ENCODE assay signal across 1 cellular context in genomic region chr21:41954654-41955499, GRCh38.
TF ChIP-seq lines count a peak whose summit lies in the region.

No MANE protein-coding gene starts in this region.

TF ChIP-seq in K562, 482 proteins besides CTCF, POLR2A, EP300 and RAD21 (continues in another document):
- TF ChIP-seq EGR1 (conservative IDR thresholded peaks at IDR 0.05) (no peak), KDM5B (IDR thresholded peaks at IDR 0.05; ENCODE audit: insufficient replicate concordance, low read depth, low read length) (peak; percentile 49), ZNF584 (CRISPR knock-in tag; IDR thresholded peaks at IDR 0.05; ENCODE audit: low read depth) (no peak), CLOCK (CRISPR knock-in tag; IDR thresholded peaks at IDR 0.05; ENCODE audit: borderline replicate concordance) (no peak), ZFP36 (IDR thresholded peaks at IDR 0.05; ENCODE audit: low read depth, low read length, partially characterized antibody) (no peak), SRSF3 (IDR thresholded peaks at IDR 0.05; ENCODE audit: insufficient read depth, low read length) (no peak), HINFP (tag; conservative IDR thresholded peaks at IDR 0.05; ENCODE audit: low read depth) (no peak), HDGF (IDR thresholded peaks at IDR 0.05) (peak; percentile 87; the same call in 1 of the 2 replicates), PKNOX1 (IDR thresholded peaks at IDR 0.05) (no peak), CBFA2T3 (IDR thresholded peaks at IDR 0.05) (no peak), ZNF655 (CRISPR knock-in tag; IDR thresholded peaks at IDR 0.05) (no peak), MAZ (CRISPR knock-in tag; conservative IDR thresholded peaks at IDR 0.05 in 1 of 2, IDR thresholded peaks at IDR 0.05 in 1 of 2) (no peak), SPI1 (IDR thresholded peaks at IDR 0.05; ENCODE audit: borderline replicate concordance, low read depth, low read length) (no peak), ARHGAP35 (IDR thresholded peaks at IDR 0.05; ENCODE audit: partially characterized antibody) (peak; percentile 76), FOSL1 (tag; conservative IDR thresholded peaks at IDR 0.05) (no peak), HIVEP1 (CRISPR knock-in tag; IDR thresholded peaks at IDR 0.05) (0 out of 2 replicates have a peak, but pooled peaks have one; percentile 19), E2F6 (IDR thresholded peaks at IDR 0.05; ENCODE audit: borderline replicate concordance in 1 of 2, extremely low read depth in 1 of 2, insufficient read depth in 1 of 2, insufficient read length in 1 of 2, low read depth in 1 of 2, low read length in 1 of 2, poor library complexity in 1 of 2, severe bottlenecking in 1 of 2) (no peak), THRAP3 (IDR thresholded peaks at IDR 0.05; ENCODE audit: borderline replicate concordance) (peak; percentile 26; the same call in 1 of the 2 replicates), JUN (IDR thresholded peaks at IDR 0.05; ENCODE audit: borderline replicate concordance, low read depth, low read length) (no peak), JUN (CRISPR knock-in tag; IDR thresholded peaks at IDR 0.05; ENCODE audit: borderline replicate concordance) (no peak), ZNF280B (CRISPR knock-in tag; IDR thresholded peaks at IDR 0.05) (no peak), TCF7L2 (IDR thresholded peaks at IDR 0.05; ENCODE audit: low read depth, low read length) (no peak), XRCC5 (IDR thresholded peaks at IDR 0.05; ENCODE audit: low read depth, low read length) (no peak), ZBTB26 (CRISPR knock-in tag; IDR thresholded peaks at IDR 0.05) (peak; percentile 70), STAT5B (CRISPR knock-in tag; IDR thresholded peaks at IDR 0.05) (no peak), ZNF740 (CRISPR knock-in tag; IDR thresholded peaks at IDR 0.05) (peak; percentile 82), ZNF740 (tag; IDR thresholded peaks at IDR 0.05) (no peak), NR2F6 (CRISPR knock-in tag; IDR thresholded peaks at IDR 0.05) (no peak), SFPQ (IDR thresholded peaks at IDR 0.05; ENCODE audit: low read depth, low read length) (no peak), KHSRP (IDR thresholded peaks at IDR 0.05) (no peak), GTF2F1 (IDR thresholded peaks at IDR 0.05; ENCODE audit: low read depth, low read length) (no peak), MCM2 (IDR thresholded peaks at IDR 0.05; ENCODE audit: low read depth) (no peak), DDX20 (tag; IDR thresholded peaks at IDR 0.05; ENCODE audit: low read depth) (no peak), HES1 (IDR thresholded peaks at IDR 0.05; ENCODE audit: low read depth) (no peak), HCFC1 (IDR thresholded peaks at IDR 0.05; ENCODE audit: low read depth, low read length) (no peak), NFE2 (IDR thresholded peaks at IDR 0.05; ENCODE audit: low read depth) (no peak), NR2C1 (IDR thresholded peaks at IDR 0.05) (no peak), NR2C1 (tag; IDR thresholded peaks at IDR 0.05) (no peak), RBM14 (IDR thresholded peaks at IDR 0.05; ENCODE audit: borderline replicate concordance, insufficient read depth, low read depth, low read length) (no peak), ZNF165 (CRISPR knock-in tag; IDR thresholded peaks at IDR 0.05; ENCODE audit: borderline replicate concordance) (no peak), TSC22D4 (tag; IDR thresholded peaks at IDR 0.05) (0 out of 2 replicates have a peak, but pooled peaks have one; percentile 64), SMARCB1 (IDR thresholded peaks at IDR 0.05; ENCODE audit: insufficient read length, low read depth) (no peak), HMGN3 (IDR thresholded peaks at IDR 0.05; ENCODE audit: borderline replicate concordance, extremely low read depth, insufficient read length, low read depth, low read length) (no peak), HNRNPUL1 (IDR thresholded peaks at IDR 0.05; ENCODE audit: low read length) (no peak), STAT6 (CRISPR knock-in tag; IDR thresholded peaks at IDR 0.05) (no peak), SMAD3 (CRISPR knock-in tag; conservative IDR thresholded peaks at IDR 0.05) (no peak), U2AF1 (optimal IDR thresholded peaks at IDR 0.05; ENCODE audit: low read depth, low read length) (no peak), BACH1 (tag; IDR thresholded peaks at IDR 0.05) (no peak), PHF8 (IDR thresholded peaks at IDR 0.05; ENCODE audit: borderline replicate concordance, low read length) (no peak), RBM17 (IDR thresholded peaks at IDR 0.05; ENCODE audit: borderline replicate concordance, low read depth, low read length) (no peak), ZNF263 (CRISPR knock-in tag; IDR thresholded peaks at IDR 0.05; ENCODE audit: borderline replicate concordance) (0 out of 2 replicates have a peak, but pooled peaks have one; percentile 3), ZNF253 (CRISPR knock-in tag; conservative IDR thresholded peaks at IDR 0.05) (no peak), ZBED1 (IDR thresholded peaks at IDR 0.05) (no peak), MCM7 (IDR thresholded peaks at IDR 0.05) (no peak), ZNF143 (CRISPR knock-in tag; IDR thresholded peaks at IDR 0.05) (no peak)
